ENCODE assay signal across 8 cellular contexts in the genomic region with DNA sequence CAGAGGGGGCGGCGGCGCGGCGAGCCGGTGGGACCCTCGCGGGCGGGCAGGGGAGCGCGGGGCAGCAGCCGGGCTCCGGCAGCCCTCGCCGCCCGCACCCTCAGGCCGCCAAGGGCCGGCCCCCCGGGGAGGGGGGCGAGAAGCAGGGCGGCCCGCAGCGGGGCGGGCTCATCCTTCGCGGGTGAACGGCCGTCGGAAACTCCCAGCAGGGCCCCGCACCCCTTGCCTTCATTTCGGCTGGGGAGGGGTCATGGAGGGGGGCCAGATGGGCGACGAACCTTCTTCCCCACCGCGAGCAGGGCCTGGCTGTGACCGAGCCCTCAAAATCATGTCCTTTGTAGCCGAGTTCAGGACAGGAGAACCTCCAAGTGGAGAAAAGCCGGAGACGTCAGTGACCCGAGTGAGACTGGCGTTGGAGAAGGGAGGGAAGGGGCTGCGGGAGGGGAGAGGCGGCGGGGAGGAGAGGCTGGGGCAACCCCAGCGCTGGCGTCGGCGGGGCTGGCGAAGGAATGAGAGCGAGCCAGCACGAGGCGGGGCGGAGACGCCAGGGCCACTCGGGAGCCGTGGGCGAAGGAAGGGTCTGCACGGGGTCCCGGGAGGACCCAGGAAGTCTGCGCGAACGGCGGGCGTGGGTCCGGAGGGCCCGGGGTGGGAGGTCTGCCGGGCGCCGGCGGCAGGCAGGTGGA. TPM values are rescaled to one million over a fixed set of nuclear protein-coding genes. Genes with fewer than 3 reads are reported as not detected.
DNase-seq lines count a peak whose midpoint lies in the region; ATAC-seq, FAIRE-seq and TF ChIP-seq lines count a peak whose summit lies in the region.

No MANE protein-coding gene starts in this region.

- DNase-seq in activated CD4-positive, alpha-beta T cell treated with anti-CD3 and anti-CD28 coated beads, Interleukin-2, amount 10 ng/mL, durations not matched to agents 24 days and 14 days = peak; percentile 64
- no peak for DNase-seq in activated CD4-positive, alpha-beta T cell treated with anti-CD3 and anti-CD28 coated beads for 48 hours
- no peak for DNase-seq in Peyer's patch
- DNase-seq in H1 (ENCODE audit: low read depth in 1 of 2, low spot score in 2 of 2) = no peak
- DNase-seq in neuronal stem cell (ENCODE audit: low spot score) = no peak
- no peak for DNase-seq in GDM1 (lab: John Stamatoyannopoulos, UW)
- no peak for DNase-seq in NOMO-1 treated with dmso at 0.1 percent for 144 hours (lab: John Stamatoyannopoulos, UW; ENCODE audit: unreplicated experiment)

- intact Hi-C loops in activated CD4-positive, alpha-beta T cell treated with anti-CD3 and anti-CD28 coated beads, Interleukin-2, amount 10 ng/mL, durations not matched to agents 24 days and 14 days (cut with micrococcal nuclease) = loop anchor here (5.0 to 10.0 kb wide), 2 partner anchors 217 to 956 kb away; no protein-coding TSS in a partner anchor

- TF ChIP-seq RAD21 in H1 (IDR thresholded peaks at IDR 0.05 in 1 of 2, conservative IDR thresholded peaks at IDR 0.05 in 1 of 2; ENCODE audit: low read depth in 2 of 2, low read length in 2 of 2) = no peak

- POLR2A ChIA-PET in H1 (lab: Charles Lee; ENCODE audit: partially characterized antibody) = interaction anchor here (2.7 kb wide), 1 partner anchor 12 kb away, joined by 13 read pairs; no protein-coding TSS in a partner anchor

- WGBS in H1 (ENCODE audit: extremely low coverage in 1 of 2, insufficient coverage in 1 of 2, insufficient read length in 1 of 2, insufficient replicate concordance in 2 of 2, low coverage in 1 of 2, low lambda C conversion rate in 2 of 2, missing lambda C conversion rate in 1 of 2), 2 experiments = 2% methylated on average over 29 of the region's 70 CpGs; no CpG with 5 or more reads in 1 of the 2 experiments
- no CpG with 5 or more reads among the region's 70 CpGs for WGBS in neuronal stem cell (ENCODE audit: extremely low coverage in 2 of 2, insufficient read length in 2 of 2, insufficient replicate concordance in 1 of 2), 2 donors

- TF ChIP-seq CTCF in Peyer's patch (IDR thresholded peaks at IDR 0.05) = no peak
- no peak for TF ChIP-seq CTCF in H1 (IDR thresholded peaks at IDR 0.05; ENCODE audit: control extremely low read depth in 1 of 3, insufficient read depth in 1 of 3, low read depth in 1 of 3, low read length in 3 of 3)

- H3K27me3 ChIP-seq in Peyer's patch (peaks cover 6 to 86% of the 10 kb centered on the region in 2 donors), H1 (replicated peaks in 1 of 4; ENCODE audit: control insufficient read depth in 3 of 4, extremely low read depth in 1 of 4, insufficient read depth in 3 of 4, low read length in 3 of 4) (peaks cover 80 to 100% (median 90%) of the 10 kb centered on the region in 4 experiments), neuronal stem cell (ENCODE audit: control insufficient read depth in 3 of 3, insufficient read depth in 3 of 3, low read depth in 1 of 3, low read length in 3 of 3) (peaks cover 62 to 85% (median 75%) of the 10 kb centered on the region in 3 experiments)

- H3K4ac ChIP-seq in H1 (replicated peaks; ENCODE audit: insufficient read length, low read depth, low read length) (no peak overlapping the region), neuronal stem cell (ENCODE audit: low read length) (no peak overlapping the region)

- peak overlapping the region; percentile 55 for H3K4me3 Mint-ChIP-seq in activated CD4-positive, alpha-beta T cell treated with anti-CD3 and anti-CD28 coated beads, Interleukin-2, amount 10 ng/mL, durations not matched to agents 24 days and 14 days

- H2BK5ac ChIP-seq in H1 (ENCODE audit: low read depth, low read length) (no peak overlapping the region; the same call in 1 of the 2 replicates), neuronal stem cell (ENCODE audit: low read length) (no peak overlapping the region)

- no peak overlapping the region for H2AFZ ChIP-seq in H1 (ENCODE audit: low read length)
- H2AFZ ChIP-seq in neuronal stem cell (ENCODE audit: low read length) = peak overlapping the region; percentile 99

- H3K9me3 ChIP-seq in Peyer's patch (no peaks in the 10 kb centered on the region), H1 (ENCODE audit: insufficient read depth in 2 of 2, low read depth in 1 of 2, low read length in 1 of 2) (no peaks in the 10 kb centered on the region; a peak in 1 of 4 replicates), neuronal stem cell (replicated peaks in 1 of 2; ENCODE audit: control insufficient read depth in 2 of 2, insufficient read depth in 1 of 2, low read depth in 1 of 2, low read length in 2 of 2) (no peaks in the 10 kb centered on the region)

- H4K8ac ChIP-seq in H1 (ENCODE audit: extremely low read depth, insufficient read depth, low read length) = peak overlapping the region; percentile 45
- no peak overlapping the region for H4K8ac ChIP-seq in neuronal stem cell (ENCODE audit: low read depth, low read length)

- H2BK120ac ChIP-seq in H1 (replicated peaks; ENCODE audit: low read depth, low read length) = no peak overlapping the region
- H2BK120ac ChIP-seq in neuronal stem cell (ENCODE audit: low read depth, low read length) = no peak overlapping the region

- H3K56ac ChIP-seq in H1 (replicated peaks; ENCODE audit: insufficient read length, low read depth, low read length) = no peak overlapping the region

- TF ChIP-seq EP300 in H1 (IDR thresholded peaks at IDR 0.05; ENCODE audit: borderline replicate concordance in 1 of 2, low read depth in 2 of 2, low read length in 2 of 2) = no peak

- H3K4me2 ChIP-seq in H1 (ENCODE audit: insufficient read depth in 1 of 2, low read depth in 2 of 2, low read length in 2 of 2) (peak overlapping the region; percentile 67 to 93), neuronal stem cell (ENCODE audit: insufficient read depth, low read length, poor library complexity, severe bottlenecking) (peak overlapping the region; percentile 96)

- H3K9ac ChIP-seq in H1 (replicated peaks in 1 of 4; ENCODE audit: extremely low read depth in 1 of 4, low read depth in 3 of 4, low read length in 3 of 4) (no peak overlapping the region), neuronal stem cell (ENCODE audit: low read depth, low read length, poor library complexity) (peak overlapping the region; percentile 44)

- H4K5ac ChIP-seq in H1 (ENCODE audit: insufficient read length, low read depth, low read length) = no peak overlapping the region

- H3K4me1 ChIP-seq in Peyer's patch (peaks cover 7 to 62% (median 38%) of the 10 kb centered on the region in 4 donors), H1 (replicated peaks in 1 of 4; ENCODE audit: control insufficient read depth in 3 of 4, insufficient read depth in 4 of 4, low read length in 3 of 4) (peaks cover 14 to 51% (median 23%) of the 10 kb centered on the region in 4 experiments), neuronal stem cell (ENCODE audit: control insufficient read depth in 2 of 2, insufficient read depth in 1 of 2, low read depth in 1 of 2, low read length in 2 of 2) (peaks cover 24 to 26% of the 10 kb centered on the region in 2 donors)

- H4K91ac ChIP-seq in H1 (replicated peaks; ENCODE audit: insufficient read length, low read length) (peak overlapping the region; percentile 27), neuronal stem cell (ENCODE audit: low read depth, low read length, poor library complexity) (no peak overlapping the region)

- FAIRE-seq in H1 (lab: Jason Lieb, UNC) = no peak

- ATAC-seq in HG03439 (IDR thresholded peaks at IDR 0.05; ENCODE audit: unreplicated experiment) = no peak

- H3K18ac ChIP-seq in H1 (ENCODE audit: extremely low read depth, low read length) (no peak overlapping the region; the same call in 1 of the 2 replicates), neuronal stem cell (ENCODE audit: low read length) (peak overlapping the region; percentile 89)

- H3K23ac ChIP-seq in H1 (ENCODE audit: insufficient read length) (no peak overlapping the region), neuronal stem cell (ENCODE audit: low read depth, low read length, poor library complexity) (peak overlapping the region; percentile 73)

- no peaks in the 10 kb centered on the region for H3K36me3 ChIP-seq in Peyer's patch
- H3K36me3 ChIP-seq in H1 (ENCODE audit: control insufficient read depth in 2 of 4, insufficient read depth in 4 of 4, low read length in 3 of 4) = peaks cover 0 to 22% (median 0%) of the 10 kb centered on the region in 4 experiments; a peak in 1 of 8 replicates
- H3K36me3 ChIP-seq in neuronal stem cell (replicated peaks in 1 of 2; ENCODE audit: control insufficient read depth in 2 of 2, insufficient read depth in 2 of 2, low read length in 2 of 2) = no peaks in the 10 kb centered on the region

- no peak overlapping the region for H2BK20ac ChIP-seq in H1 (ENCODE audit: low read length)

- peaks cover 62% of the 10 kb centered on the region for H3K27me3 Mint-ChIP-seq in activated CD4-positive, alpha-beta T cell treated with anti-CD3 and anti-CD28 coated beads, Interleukin-2, amount 10 ng/mL, durations not matched to agents 24 days and 14 days

- TF ChIP-seq POLR2A in Peyer's patch (IDR thresholded peaks at IDR 0.05) = no peak
- no peak for TF ChIP-seq POLR2A in H1 (IDR thresholded peaks at IDR 0.05; ENCODE audit: control extremely low read depth in 1 of 2, low read depth in 2 of 2, low read length in 2 of 2)

- H3K23me2 ChIP-seq in H1 (ENCODE audit: low read depth, low read length) = peaks cover 24% of the 10 kb centered on the region; the same call in 1 of the 2 replicates

- peaks cover 23% of the 10 kb centered on the region for H3K4me1 Mint-ChIP-seq in activated CD4-positive, alpha-beta T cell treated with anti-CD3 and anti-CD28 coated beads, Interleukin-2, amount 10 ng/mL, durations not matched to agents 24 days and 14 days

- CTCF ChIA-PET in H1 (lab: Charles Lee; ENCODE audit: partially characterized antibody) = interaction anchor here (1.1 to 4.2 kb wide), 2 partner anchors 9 to 13 kb away, joined by 3 to 37 read pairs; no protein-coding TSS in a partner anchor

- H3K4me3 ChIP-seq in Peyer's patch = peak overlapping the region in 3 of 4 donors; percentile 53 to 66 (median 62)
- H3K4me3 ChIP-seq in H1 (ENCODE audit: extremely low read depth in 1 of 4, insufficient read depth in 2 of 4, low read depth in 3 of 4, low read length in 4 of 4) = peak overlapping the region; percentile 11 to 60 (median 22); a peak in 6 of 8 replicates
- peak overlapping the region; percentile 64 to 76 for H3K4me3 ChIP-seq in neuronal stem cell (ENCODE audit: low read length in 2 of 2)

- no peaks in the 10 kb centered on the region for H3K79me1 ChIP-seq in H1 (ENCODE audit: low read depth, low read length)
- H3K79me1 ChIP-seq in neuronal stem cell (ENCODE audit: low read depth, low read length) = peaks cover 3% of the 10 kb centered on the region

- H2BK12ac ChIP-seq in H1 (ENCODE audit: low read depth, low read length) (peak overlapping the region; percentile 68; the same call in 1 of the 2 replicates), neuronal stem cell (ENCODE audit: low read length) (no peak overlapping the region)

- no peak overlapping the region for H2AK5ac ChIP-seq in H1 (ENCODE audit: low read depth, low read length)
- peak overlapping the region; percentile 84 for H2AK5ac ChIP-seq in neuronal stem cell (ENCODE audit: low read depth, low read length)

- H2BK15ac ChIP-seq in H1 (ENCODE audit: low read length) (no peak overlapping the region; the same call in 1 of the 2 replicates), neuronal stem cell (ENCODE audit: low read length) (no peak overlapping the region)

- H4K20me1 ChIP-seq in H1 (replicated peaks in 1 of 2; ENCODE audit: control insufficient read depth in 1 of 2, insufficient read depth in 2 of 2, low read length in 2 of 2) = peaks cover 11 to 17% of the 10 kb centered on the region in 2 experiments

- H3K79me2 ChIP-seq in H1 (ENCODE audit: control insufficient read depth in 1 of 2, insufficient read depth in 2 of 2, low read length in 2 of 2) = no peaks in the 10 kb centered on the region

- H3K27ac Mint-ChIP-seq in activated CD4-positive, alpha-beta T cell treated with anti-CD3 and anti-CD28 coated beads, Interleukin-2, amount 10 ng/mL, durations not matched to agents 24 days and 14 days = peak overlapping the region; percentile 70

- H3K14ac ChIP-seq in H1 (ENCODE audit: insufficient read length) (no peak overlapping the region), neuronal stem cell (ENCODE audit: low read length) (no peak overlapping the region)

- no peaks in the 10 kb centered on the region for H3K9me3 Mint-ChIP-seq in activated CD4-positive, alpha-beta T cell treated with anti-CD3 and anti-CD28 coated beads, Interleukin-2, amount 10 ng/mL, durations not matched to agents 24 days and 14 days

- no peak overlapping the region for H3K27ac ChIP-seq in Peyer's patch
- no peak overlapping the region for H3K27ac ChIP-seq in H1 (ENCODE audit: low read depth, low read length)
- no peak overlapping the region for H3K27ac ChIP-seq in neuronal stem cell (replicated peaks; ENCODE audit: low read length)

- H3K36me3 Mint-ChIP-seq in activated CD4-positive, alpha-beta T cell treated with anti-CD3 and anti-CD28 coated beads, Interleukin-2, amount 10 ng/mL, durations not matched to agents 24 days and 14 days (ENCODE audit: low read depth) = peaks cover 7% of the 10 kb centered on the region

RNA-seq across cellular contexts. Expression of a gene that starts 0.6 kb away (rescaled TPM):
- total RNA-seq in activated CD4-positive, alpha-beta T cell treated with anti-CD3 and anti-CD28 coated beads, Interleukin-2, amount 10 ng/mL, durations not matched to agents 24 days and 14 days = 0.07 TPM in 2 replicates
- total RNA-seq in Peyer's patch = 1 to 10 TPM in 3 of 4 donors, not detected in 1; 1.6 to 3.3 (median 2.7) TPM
- total RNA-seq in H1 (2021; fragmentation: NEBNext Ultra II Directional; extraction: Animal tissue kit (Norgen Biotek cat#: 25700)) = 0.13 and 0.22 TPM in 2 replicates
- 0.05 TPM in 1 of 2 replicates, not detected in the other for polyA plus RNA-seq in H1 (2011; rRNA removed)
- polyA plus RNA-seq in H1 (2011; cell fraction: cytosol; rRNA removed) = 0.09 TPM
- 0.03 TPM for polyA plus RNA-seq in H1 (2011; cell fraction: nucleus; rRNA removed)
- polyA plus RNA-seq in H1 (2012, experiment 1 of 2) = 0.05 to 0.07 TPM in 2 of 4 replicates, not detected in the others
- 0.13 TPM for polyA plus RNA-seq in H1 (2012, experiment 2 of 2)
- 0.10 TPM for polyA plus RNA-seq in H1 (2013, experiment 1 of 2)
- 0.06 TPM for polyA plus RNA-seq in H1 (2013, experiment 2 of 2)
- polyA minus RNA-seq in H1 (2011; rRNA and poly(A)+ RNA removed) = 0.10 TPM in 1 of 2 replicates, not detected in the other
- polyA minus RNA-seq in H1 (2011; cell fraction: cytosol; rRNA and poly(A)+ RNA removed) = not detected
- 0.40 TPM for polyA minus RNA-seq in H1 (2011; cell fraction: nucleus; rRNA and poly(A)+ RNA removed)
- polyA plus RNA-seq in neuronal stem cell (2013, experiment 1 of 2) = 0.52 TPM
- 0.53 TPM for polyA plus RNA-seq in neuronal stem cell (2013, experiment 2 of 2)
